2 cellular contexts compared by ENCODE assay signal in genomic region chr9:127877566-127877998, GRCh38.
TF ChIP-seq lines count a peak whose summit lies in the region.

AK1 (minus strand) TSS chr9:127877675; CDS start chr9:127874617, 3,058 bp downstream.

TF ChIP-seq in HepG2, 621 proteins besides CTCF, POLR2A, EP300 and RAD21 (continues in another document):
- TF ChIP-seq CAMTA2 (CRISPR knock-in tag; IDR thresholded peaks at IDR 0.05; ENCODE audit: borderline replicate concordance), result no peak
- 0 out of 2 replicates have a peak, but pooled peaks have one; percentile 6 for TF ChIP-seq ZNF788 (CRISPR knock-in tag; IDR thresholded peaks at IDR 0.05; ENCODE audit: borderline replicate concordance)
- 0 out of 2 replicates have a peak, but pooled peaks have one; percentile 27 for TF ChIP-seq ZNF605 (CRISPR knock-in tag; IDR thresholded peaks at IDR 0.05)
- TF ChIP-seq AGO2 (optimal IDR thresholded peaks at IDR 0.05; ENCODE audit: low read depth, low read length), result peak; percentile 83
- no peak for TF ChIP-seq HNF1A (IDR thresholded peaks at IDR 0.05; ENCODE audit: low read depth)
- no peak for TF ChIP-seq HNF1A (CRISPR knock-in tag; IDR thresholded peaks at IDR 0.05; ENCODE audit: borderline replicate concordance)
- TF ChIP-seq ZNF275 (CRISPR knock-in tag; IDR thresholded peaks at IDR 0.05; ENCODE audit: borderline replicate concordance), result peak; percentile 59; the same call in 1 of the 2 replicates
- TF ChIP-seq ZBTB10 (CRISPR knock-in tag; IDR thresholded peaks at IDR 0.05; ENCODE audit: borderline replicate concordance), result no peak
- 0 out of 2 replicates have a peak, but pooled peaks have one; percentile 58 for TF ChIP-seq HOXA3 (CRISPR knock-in tag; IDR thresholded peaks at IDR 0.05)
- TF ChIP-seq MEIS1 (CRISPR knock-in tag; IDR thresholded peaks at IDR 0.05; ENCODE audit: borderline replicate concordance), result peak; percentile 29; the same call in 1 of the 2 replicates
- peak; percentile 61 for TF ChIP-seq PATZ1 (CRISPR knock-in tag; IDR thresholded peaks at IDR 0.05)
- 0 out of 2 replicates have a peak, but pooled peaks have one; percentile 13 for TF ChIP-seq SOX5 (CRISPR knock-in tag; IDR thresholded peaks at IDR 0.05; ENCODE audit: borderline replicate concordance)
- TF ChIP-seq ZKSCAN1 (IDR thresholded peaks at IDR 0.05; ENCODE audit: low read length), result no peak
- TF ChIP-seq SMAD3 (CRISPR knock-in tag; IDR thresholded peaks at IDR 0.05), result no peak
- TF ChIP-seq HNF4G (IDR thresholded peaks at IDR 0.05; ENCODE audit: borderline replicate concordance, low read depth, low read length), result no peak
- 0 out of 2 replicates have a peak, but pooled peaks have one; percentile 28 for TF ChIP-seq HNF4G (CRISPR knock-in tag; IDR thresholded peaks at IDR 0.05; ENCODE audit: borderline replicate concordance, low read depth)
- no peak for TF ChIP-seq KDM6A (CRISPR knock-in tag; IDR thresholded peaks at IDR 0.05; ENCODE audit: low read depth)

TF ChIP-seq in GM12891, 5 proteins besides CTCF, POLR2A, EP300 and RAD21:
- TF ChIP-seq POU2F2 (IDR thresholded peaks at IDR 0.05; ENCODE audit: low read depth, low read length), result no peak
- TF ChIP-seq SPI1 (IDR thresholded peaks at IDR 0.05; ENCODE audit: low read depth, low read length), result no peak
- no peak for TF ChIP-seq PAX5 (IDR thresholded peaks at IDR 0.05; ENCODE audit: insufficient read depth, low read length, severe bottlenecking)
- no peak for TF ChIP-seq POLR2AphosphoS5 (IDR thresholded peaks at IDR 0.05; ENCODE audit: low read depth, low read length)
- TF ChIP-seq TAF1 (IDR thresholded peaks at IDR 0.05; ENCODE audit: low read depth, low read length), result no peak
